In genomic region chr6:30689022-30689865, GRCh38 we compare ENCODE assay signal across 8 cellular contexts. TPM values are rescaled to one million over a fixed set of nuclear protein-coding genes. Genes with fewer than 3 reads are reported as not detected.
DNase-seq lines count a peak whose midpoint lies in the region; TF ChIP-seq lines count a peak whose summit lies in the region.

No MANE protein-coding gene starts in this region.

- peaks cover 0 to 36% (median 26%) of the 10 kb centered on the region in 4 donors for H3K4me1 ChIP-seq in Peyer's patch
- H3K4me1 ChIP-seq in fibroblast of lung (ENCODE audit: control insufficient read depth, extremely low read depth, insufficient read depth, low read length), result peaks cover 27% of the 10 kb centered on the region
- peaks cover 39% of the 10 kb centered on the region for H3K4me1 ChIP-seq in skeletal muscle satellite cell (ENCODE audit: control insufficient read depth, insufficient read depth, low read length)

- TF ChIP-seq POLR2A in GM18951 (IDR thresholded peaks at IDR 0.05; ENCODE audit: extremely low read depth, insufficient read depth, insufficient read length) (peak; percentile 2), Peyer's patch (IDR thresholded peaks at IDR 0.05) (no peak)

- H3K9ac ChIP-seq in fibroblast of lung (ENCODE audit: insufficient read depth, low read length) (no peak overlapping the region), skeletal muscle satellite cell (ENCODE audit: low read depth, low read length) (peak overlapping the region; percentile 80)

- H3K36me3 ChIP-seq in Peyer's patch (no peaks in the 10 kb centered on the region), fibroblast of lung (ENCODE audit: control insufficient read depth, insufficient read depth, low read length) (peaks cover 4% of the 10 kb centered on the region), skeletal muscle satellite cell (ENCODE audit: insufficient read depth, low read length) (peaks cover 13% of the 10 kb centered on the region)

- H2AFZ ChIP-seq in fibroblast of lung (ENCODE audit: low read length), result no peak overlapping the region

- H3K27ac ChIP-seq in Peyer's patch (peak overlapping the region; percentile 86 to 98 (median 94)), fibroblast of lung (ENCODE audit: insufficient read depth, low read length) (peak overlapping the region; percentile 99)

- no peaks in the 10 kb centered on the region for H4K20me1 ChIP-seq in fibroblast of lung (ENCODE audit: control insufficient read depth, extremely low read depth, insufficient read depth, low read length)

- H3K9me3 ChIP-seq in Peyer's patch, result no peaks in the 10 kb centered on the region
- H3K9me3 ChIP-seq in fibroblast of lung (ENCODE audit: control insufficient read depth, insufficient read depth, low read depth, low read length), result no peaks in the 10 kb centered on the region
- no peaks in the 10 kb centered on the region for H3K9me3 ChIP-seq in skeletal muscle satellite cell (replicated peaks; ENCODE audit: low read length)

- peak overlapping the region; percentile 100 for H3K4me2 ChIP-seq in fibroblast of lung (ENCODE audit: extremely low read depth, insufficient read depth, low read length)
- peak overlapping the region; percentile 99 for H3K4me2 ChIP-seq in skeletal muscle satellite cell (ENCODE audit: low read length)

- DNase-seq in Peyer's patch, result no peak
- DNase-seq in fibroblast of lung (ENCODE audit: low read depth in 2 of 2), result no peak
- no peak for DNase-seq in NCI-H446 treated with DMSO at 0.1 percent for 48 hours (lab: John Stamatoyannopoulos, UW)
- DNase-seq in NCI-H187 (lab: John Stamatoyannopoulos, UW), result no peak
- DNase-seq in NCI-H774 (lab: John Stamatoyannopoulos, UW), result no peak
- DNase-seq in mesenteric fat pad (ENCODE audit: low spot score), result no peak

- H3K4me3 ChIP-seq in Peyer's patch, result no peak overlapping the region
- peak overlapping the region; percentile 75 to 95 (median 81) for H3K4me3 ChIP-seq in fibroblast of lung (replicated peaks in 1 of 4; ENCODE audit: control extremely low read depth in 1 of 4, insufficient read depth in 1 of 4, low read depth in 3 of 4, low read length in 4 of 4)
- peak overlapping the region; percentile 95 for H3K4me3 ChIP-seq in skeletal muscle satellite cell (ENCODE audit: low read length)

- peaks cover 53% of the 10 kb centered on the region for H3K79me2 ChIP-seq in fibroblast of lung (ENCODE audit: control insufficient read depth, insufficient read depth, low read length)

- in situ Hi-C loops in GM18951 (cut with MboI; ENCODE audit: low sequenced_read_pairs, unreplicated experiment), result no loop called here

- TF ChIP-seq CTCF in Peyer's patch (IDR thresholded peaks at IDR 0.05) (no peak), fibroblast of lung (conservative IDR thresholded peaks at IDR 0.05 in 1 of 2, IDR thresholded peaks at IDR 0.05 in 1 of 2; ENCODE audit: low read depth in 1 of 2, low read length in 2 of 2) (no peak)

- H3K27me3 ChIP-seq in Peyer's patch, result no peaks in the 10 kb centered on the region
- no peaks in the 10 kb centered on the region for H3K27me3 ChIP-seq in fibroblast of lung (ENCODE audit: control insufficient read depth, insufficient read depth, low read length)
- no peaks in the 10 kb centered on the region for H3K27me3 ChIP-seq in skeletal muscle satellite cell (ENCODE audit: control insufficient read depth, insufficient read depth, low read length)

RNA-seq across cellular contexts. Expression of gene NRM, which starts 1.5 kb away (rescaled TPM):
- total RNA-seq in Peyer's patch (1 to 10 TPM in 2 of 4 donors, not detected in 2; 2.0 to 2.7 TPM), fibroblast of lung (1.5 and 2.5 TPM in 2 replicates), mesenteric fat pad (7.3 TPM)
- 18.3 and 39.6 TPM in 2 replicates for polyA plus RNA-seq in fibroblast of lung
- polyA plus RNA-seq in fibroblast of lung (2012), result 21.5 and 46.7 TPM in 2 replicates
- 66.6 and 131 TPM in 2 replicates for polyA minus RNA-seq in fibroblast of lung (ENCODE audit: low replicate concordance)
- total RNA-seq in skeletal muscle satellite cell (2012; rRNA removed), result 2.4 and 3.3 TPM in 2 replicates

RNA-seq across cellular contexts. Expression of gene PPP1R18, which starts 2.8 kb away (rescaled TPM):
- 10 to 100 TPM in 2 of 4 donors, 1 to 10 TPM in 2; 4.7 to 52.8 (median 9.0) TPM for total RNA-seq in Peyer's patch
- 44.4 and 63.4 TPM in 2 replicates for total RNA-seq in fibroblast of lung
- polyA plus RNA-seq in fibroblast of lung, result 92.6 and 122 TPM in 2 replicates
- polyA plus RNA-seq in fibroblast of lung (2012), result 87.4 and 99.6 TPM in 2 replicates
- polyA minus RNA-seq in fibroblast of lung (ENCODE audit: low replicate concordance), result 226 and 269 TPM in 2 replicates
- total RNA-seq in skeletal muscle satellite cell (2012; rRNA removed), result 54.5 and 69.2 TPM in 2 replicates
- 87.0 TPM for total RNA-seq in mesenteric fat pad

RNA-seq across cellular contexts. Expression of gene DHX16, which starts 16.4 kb away (rescaled TPM):
- 10 to 100 TPM; 39.6 to 68.1 (median 58.2) TPM for total RNA-seq in Peyer's patch
- 33.1 and 34.8 TPM in 2 replicates for total RNA-seq in fibroblast of lung
- polyA plus RNA-seq in fibroblast of lung, result 22.5 and 33.2 TPM in 2 replicates
- 27.0 and 29.2 TPM in 2 replicates for polyA plus RNA-seq in fibroblast of lung (2012)
- polyA minus RNA-seq in fibroblast of lung (ENCODE audit: low replicate concordance), result 73.8 and 75.8 TPM in 2 replicates
- total RNA-seq in skeletal muscle satellite cell (2012; rRNA removed), result 23.1 and 27.7 TPM in 2 replicates
- 27.2 TPM for total RNA-seq in mesenteric fat pad

RNA-seq across cellular contexts. Expression of gene MDC1, which starts 27.8 kb away (rescaled TPM):
- total RNA-seq in Peyer's patch, result 10 to 100 TPM in 3 of 4 donors, 1 to 10 TPM in 1; 7.5 to 51.2 (median 19.4) TPM
- total RNA-seq in fibroblast of lung, result 3.3 and 5.0 TPM in 2 replicates
- polyA plus RNA-seq in fibroblast of lung, result 3.3 and 7.4 TPM in 2 replicates
- 8.7 and 14.3 TPM in 2 replicates for polyA plus RNA-seq in fibroblast of lung (2012)
- polyA minus RNA-seq in fibroblast of lung (ENCODE audit: low replicate concordance), result 47.9 and 50.8 TPM in 2 replicates
- 6.1 and 7.6 TPM in 2 replicates for total RNA-seq in skeletal muscle satellite cell (2012; rRNA removed)
- 19.8 TPM for total RNA-seq in mesenteric fat pad

RNA-seq across cellular contexts. Expression of gene TUBB, which starts 30.9 kb away (rescaled TPM):
- total RNA-seq in Peyer's patch (100 to 1,000 TPM in 1 of 4 donors, 10 to 100 TPM in 3; 69.9 to 188 (median 95.6) TPM), fibroblast of lung (432 and 551 TPM in 2 replicates), mesenteric fat pad (452 TPM)
- polyA plus RNA-seq in fibroblast of lung, result 1,493 and 2,513 TPM in 2 replicates
- 1,291 and 2,040 TPM in 2 replicates for polyA plus RNA-seq in fibroblast of lung (2012)
- 2,570 and 3,657 TPM in 2 replicates for polyA minus RNA-seq in fibroblast of lung (ENCODE audit: low replicate concordance)
- 624 and 1,061 TPM in 2 replicates for total RNA-seq in skeletal muscle satellite cell (2012; rRNA removed)

Comparison
In these comparisons a context has a peak if more than half of its experiments do, and no peak if none do; other contexts are left out.
1. H3K4me3 ChIP-seq: peak in fibroblast of lung (4 of 4) and skeletal muscle satellite cell (single experiment); none in Peyer's patch (0 of 4).